In the genomic region with DNA sequence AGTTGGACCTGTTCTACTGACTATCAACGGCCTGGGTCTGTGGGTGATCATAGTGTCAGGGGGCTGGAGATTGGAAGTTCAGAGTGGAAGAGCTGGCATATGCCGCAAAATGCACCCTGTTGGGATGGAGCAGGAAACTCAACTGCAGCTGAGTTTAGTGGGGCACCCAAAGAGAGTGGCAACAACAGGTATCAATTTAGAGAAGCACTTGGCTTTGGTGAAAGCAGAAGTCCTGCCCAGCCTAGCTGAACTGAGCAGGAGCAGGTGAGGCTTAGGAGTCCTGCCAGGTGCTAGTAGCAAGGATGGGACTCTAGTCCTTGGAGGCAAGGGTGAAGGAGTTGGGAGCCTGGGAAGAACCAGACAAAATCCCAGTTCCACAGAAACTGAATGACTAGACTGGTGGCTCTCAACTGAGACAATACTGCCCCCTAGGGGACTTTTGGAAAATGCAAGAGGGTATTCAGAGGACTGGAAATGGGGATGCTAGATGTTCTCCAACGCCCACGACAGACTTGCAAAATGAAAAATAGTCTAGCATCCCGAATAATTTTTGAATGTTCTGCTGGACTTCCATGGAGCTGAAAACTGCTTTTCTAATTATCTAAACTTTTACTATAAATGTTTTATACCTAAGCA, we compare ENCODE assay signal across 8 cellular contexts. TPM values are rescaled to one million over a fixed set of nuclear protein-coding genes. Genes with fewer than 3 reads are reported as not detected.
DNase-seq lines count a peak whose midpoint lies in the region; ATAC-seq and TF ChIP-seq lines count a peak whose summit lies in the region.

No MANE protein-coding gene starts in this region.

- no peak overlapping the region for H3K9ac ChIP-seq in neural progenitor cell

- no peak overlapping the region for H3K4me2 ChIP-seq in neural progenitor cell

- TF ChIP-seq CTCF in neural progenitor cell (IDR thresholded peaks at IDR 0.05) = peak; percentile 69
- TF ChIP-seq CTCF in omental fat pad (IDR thresholded peaks at IDR 0.05) = peak in 1 of 3 donors; percentile 30

- H3K9me3 ChIP-seq in neural progenitor cell (ENCODE audit: low read depth) = no peaks in the 10 kb centered on the region

- ATAC-seq in HG03280 (IDR thresholded peaks at IDR 0.05; ENCODE audit: unreplicated experiment) (peak; percentile 49), omental fat pad (ENCODE audit: low FRiP score) (no peak)

- peaks cover 36% of the 10 kb centered on the region for H3K4me1 Mint-ChIP-seq in neural progenitor cell

- no peaks in the 10 kb centered on the region for H3K9me3 Mint-ChIP-seq in neural progenitor cell

- no peaks in the 10 kb centered on the region for H3K36me3 ChIP-seq in neural progenitor cell

- H3K36me3 Mint-ChIP-seq in neural progenitor cell = no peaks in the 10 kb centered on the region

- no peaks in the 10 kb centered on the region for H4K20me1 ChIP-seq in neural progenitor cell (ENCODE audit: low read depth)

- no peaks in the 10 kb centered on the region for H3K4me1 ChIP-seq in neural progenitor cell

- no peak overlapping the region for H3K4me3 ChIP-seq in neural progenitor cell

- no peaks in the 10 kb centered on the region for H3F3A ChIP-seq in neural progenitor cell (ENCODE audit: low read depth)

- peaks cover 6% of the 10 kb centered on the region for H3K27me3 Mint-ChIP-seq in neural progenitor cell (ENCODE audit: insufficient read depth, low read depth)

- H2AFZ ChIP-seq in neural progenitor cell (replicated peaks) = no peak overlapping the region

- H3K27me3 ChIP-seq in neural progenitor cell = no peaks in the 10 kb centered on the region

- H3K79me2 ChIP-seq in neural progenitor cell (ENCODE audit: low read depth) = no peaks in the 10 kb centered on the region

- no peak overlapping the region for H3K27ac ChIP-seq in neural progenitor cell

- DNase-seq in NCI-H510A treated with DMSO at 0.1 percent for 48 hours (lab: John Stamatoyannopoulos, UW) (peak; percentile 42), NCI-H510A (lab: John Stamatoyannopoulos, UW) (no peak), NCI-H82 (lab: John Stamatoyannopoulos, UW) (peak; percentile 85), activated T-cell treated with anti-CD3 and anti-CD28 coated beads for 4 hours (peak; percentile 33), fibroblast of gingiva (ENCODE audit: low read depth) (peak; percentile 31), neural progenitor cell (ENCODE audit: low spot score) (peak; percentile 68), omental fat pad (ENCODE audit: low spot score) (no peak)

- H3K27ac Mint-ChIP-seq in neural progenitor cell = no peak overlapping the region

- H3K4me3 Mint-ChIP-seq in neural progenitor cell = no peak overlapping the region

RNA-seq across cellular contexts. Expression of a gene that starts 49.4 kb away (rescaled TPM):
- 0.22 and 0.49 TPM in 2 replicates for total RNA-seq in neural progenitor cell (ENCODE audit: low replicate concordance)
- total RNA-seq in omental fat pad = under 1 TPM; 0.12 to 0.46 (median 0.20) TPM

Comparison
In these comparisons a context has a peak if more than half of its experiments do, and no peak if none do; other contexts are left out.
1. DNase-seq: peak in NCI-H510A treated with DMSO at 0.1 percent for 48 hours (single experiment), NCI-H82 (single experiment), activated T-cell treated with anti-CD3 and anti-CD28 coated beads for 4 hours (single experiment), fibroblast of gingiva (single experiment) and neural progenitor cell (single experiment); none in NCI-H510A (single experiment) and omental fat pad (single experiment).